Comparison of ENCODE assay signal across 22 cellular contexts in the genomic region with DNA sequence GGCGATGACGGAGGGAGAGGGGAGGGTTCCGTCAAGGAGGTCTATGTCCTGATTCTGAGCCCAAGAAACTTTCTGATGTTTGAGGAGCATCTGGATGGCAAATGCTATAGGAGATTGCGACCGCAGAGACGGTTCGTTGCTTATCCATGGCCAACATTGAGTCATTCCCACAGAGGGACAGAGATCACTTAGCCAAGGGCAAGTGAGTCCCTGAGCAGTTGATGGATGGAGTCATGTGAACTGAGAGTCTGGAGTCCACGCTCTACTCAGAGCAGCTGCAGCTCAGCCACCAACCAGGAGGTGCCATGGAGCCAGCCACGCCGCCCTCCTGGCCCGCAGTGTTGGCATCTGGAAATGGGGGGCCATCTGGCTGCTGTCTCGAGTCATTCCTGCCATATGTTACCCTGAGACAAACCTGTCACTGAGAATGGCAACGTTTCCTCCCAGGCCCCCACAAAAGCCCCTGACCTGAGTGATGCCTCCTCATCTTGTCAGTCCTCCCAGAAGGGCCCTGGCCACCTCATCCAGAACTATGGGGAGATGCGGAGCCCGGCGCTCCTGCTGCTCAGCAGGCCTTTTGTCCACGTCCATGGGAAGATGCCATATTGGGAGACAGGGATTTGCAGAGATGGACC.
"Had no signal": no experiment of that assay in that cellular context is flagged by ENCODE, and none has a peak within 500 bp of the region (broad histone marks: within the 10 kb centered on the region; RNA-seq: fewer than 3 reads in every experiment).

No MANE protein-coding gene starts in this region.

- ATAC-seq: activated CD8-positive, alpha-beta T cell treated with anti-CD3 and anti-CD28 coated beads for 36 hours; activated T-helper 17 cell treated with anti-CD3 and anti-CD28 coated beads, Interleukin-2, amount 50 U/mL, for 72 hours; mucosa of descending colon; naive thymus-derived CD4-positive, alpha-beta T cell had no signal

- H3K27ac ChIP-seq: cardiac muscle cell, esophagus muscularis mucosa, tibial nerve, vagina had no signal

- H3K27me3 ChIP-seq: cardiac muscle cell, esophagus muscularis mucosa, tibial nerve, vagina had no signal

- FAIRE-seq: endothelial cell of umbilical vein had no signal

- H3K4me3 Mint-ChIP-seq: activated CD4-positive, alpha-beta T cell treated with anti-CD3 and anti-CD28 coated beads, Interleukin-2, amount 10 ng/mL, durations not matched to agents 24 days and 14 days; activated CD8-positive, alpha-beta T cell treated with anti-CD3 and anti-CD28 coated beads for 36 hours; activated naive CD8-positive, alpha-beta T cell treated with anti-CD3 and anti-CD28 coated beads for 36 hours; activated T-helper 17 cell treated with anti-CD3 and anti-CD28 coated beads, Interleukin-2, amount 50 U/mL, for 72 hours; immature natural killer cell; memory B cell; naive thymus-derived CD4-positive, alpha-beta T cell; stimulated activated naive CD8-positive, alpha-beta T cell treated with anti-CD3 and anti-CD28 coated beads, Interleukin-15, Interleukin-2, amounts not matched to agents 100 ng/mL and 50 ng/mL, for 24 hours had no signal

- H3K27ac Mint-ChIP-seq: activated CD4-positive, alpha-beta T cell treated with anti-CD3 and anti-CD28 coated beads, Interleukin-2, amount 10 ng/mL, durations not matched to agents 24 days and 14 days; activated CD8-positive, alpha-beta T cell treated with anti-CD3 and anti-CD28 coated beads for 36 hours; activated naive CD8-positive, alpha-beta T cell treated with anti-CD3 and anti-CD28 coated beads for 36 hours; activated T-helper 17 cell treated with anti-CD3 and anti-CD28 coated beads, Interleukin-2, amount 50 U/mL, for 72 hours; immature natural killer cell; memory B cell; naive thymus-derived CD4-positive, alpha-beta T cell; stimulated activated naive CD8-positive, alpha-beta T cell treated with anti-CD3 and anti-CD28 coated beads, Interleukin-15, Interleukin-2, amounts not matched to agents 100 ng/mL and 50 ng/mL, for 24 hours had no signal

- H3K27me3 Mint-ChIP-seq: activated CD4-positive, alpha-beta T cell treated with anti-CD3 and anti-CD28 coated beads, Interleukin-2, amount 10 ng/mL, durations not matched to agents 24 days and 14 days; activated CD8-positive, alpha-beta T cell treated with anti-CD3 and anti-CD28 coated beads for 36 hours; activated naive CD8-positive, alpha-beta T cell treated with anti-CD3 and anti-CD28 coated beads for 36 hours; stimulated activated naive CD8-positive, alpha-beta T cell treated with anti-CD3 and anti-CD28 coated beads, Interleukin-15, Interleukin-2, amounts not matched to agents 100 ng/mL and 50 ng/mL, for 24 hours had no signal

- DNase-seq: activated CD4-positive, alpha-beta T cell treated with anti-CD3 and anti-CD28 coated beads, Interleukin-2, amount 10 ng/mL, durations not matched to agents 24 days and 14 days; activated CD8-positive, alpha-beta T cell treated with anti-CD3 and anti-CD28 coated beads for 36 hours; activated naive CD4-positive, alpha-beta T cell; activated naive CD8-positive, alpha-beta T cell treated with anti-CD3 and anti-CD28 coated beads for 36 hours; activated T-cell treated with anti-CD3 and anti-CD28 coated beads, Interleukin-2, amount 50 U/mL, for 1 hour; amygdala; dermis blood vessel endothelial cell; effector memory CD4-positive, alpha-beta T cell; immature natural killer cell; mucosa of descending colon; naive thymus-derived CD4-positive, alpha-beta T cell; stimulated activated CD4-positive, alpha-beta T cell treated with anti-CD3 and anti-CD28 coated beads, Interleukin-12 subunit alpha, Interleukin-12 subunit beta, amount 100 ng/mL, for 4 hours; stimulated activated CD4-positive, alpha-beta T cell treated with anti-CD3 and anti-CD28 coated beads, Interleukin-1b, Interleukin-23, amount 100 ng/mL, for 48 hours; T-helper 9 cell had no signal

- H3K4me3 ChIP-seq: cardiac muscle cell, esophagus muscularis mucosa, mucosa of descending colon, tibial nerve, vagina had no signal

- H3K9me3 Mint-ChIP-seq: activated CD4-positive, alpha-beta T cell treated with anti-CD3 and anti-CD28 coated beads, Interleukin-2, amount 10 ng/mL, durations not matched to agents 24 days and 14 days; activated CD8-positive, alpha-beta T cell treated with anti-CD3 and anti-CD28 coated beads for 36 hours; activated naive CD8-positive, alpha-beta T cell treated with anti-CD3 and anti-CD28 coated beads for 36 hours; activated T-helper 17 cell treated with anti-CD3 and anti-CD28 coated beads, Interleukin-2, amount 50 U/mL, for 72 hours; immature natural killer cell; memory B cell; naive thymus-derived CD4-positive, alpha-beta T cell; stimulated activated naive CD8-positive, alpha-beta T cell treated with anti-CD3 and anti-CD28 coated beads, Interleukin-15, Interleukin-2, amounts not matched to agents 100 ng/mL and 50 ng/mL, for 24 hours had no signal

- H3K36me3 Mint-ChIP-seq: activated naive CD8-positive, alpha-beta T cell treated with anti-CD3 and anti-CD28 coated beads for 36 hours; immature natural killer cell; memory B cell; naive thymus-derived CD4-positive, alpha-beta T cell had no signal

- H3K4me1 Mint-ChIP-seq: activated CD4-positive, alpha-beta T cell treated with anti-CD3 and anti-CD28 coated beads, Interleukin-2, amount 10 ng/mL, durations not matched to agents 24 days and 14 days; activated naive CD8-positive, alpha-beta T cell treated with anti-CD3 and anti-CD28 coated beads for 36 hours; activated T-helper 17 cell treated with anti-CD3 and anti-CD28 coated beads, Interleukin-2, amount 50 U/mL, for 72 hours; immature natural killer cell; memory B cell; naive thymus-derived CD4-positive, alpha-beta T cell had no signal

- H3K36me3 ChIP-seq: cardiac muscle cell, esophagus muscularis mucosa, tibial nerve, vagina had no signal

- H3K9me3 ChIP-seq: esophagus muscularis mucosa, mucosa of descending colon, tibial nerve, vagina had no signal
